In the genomic region with DNA sequence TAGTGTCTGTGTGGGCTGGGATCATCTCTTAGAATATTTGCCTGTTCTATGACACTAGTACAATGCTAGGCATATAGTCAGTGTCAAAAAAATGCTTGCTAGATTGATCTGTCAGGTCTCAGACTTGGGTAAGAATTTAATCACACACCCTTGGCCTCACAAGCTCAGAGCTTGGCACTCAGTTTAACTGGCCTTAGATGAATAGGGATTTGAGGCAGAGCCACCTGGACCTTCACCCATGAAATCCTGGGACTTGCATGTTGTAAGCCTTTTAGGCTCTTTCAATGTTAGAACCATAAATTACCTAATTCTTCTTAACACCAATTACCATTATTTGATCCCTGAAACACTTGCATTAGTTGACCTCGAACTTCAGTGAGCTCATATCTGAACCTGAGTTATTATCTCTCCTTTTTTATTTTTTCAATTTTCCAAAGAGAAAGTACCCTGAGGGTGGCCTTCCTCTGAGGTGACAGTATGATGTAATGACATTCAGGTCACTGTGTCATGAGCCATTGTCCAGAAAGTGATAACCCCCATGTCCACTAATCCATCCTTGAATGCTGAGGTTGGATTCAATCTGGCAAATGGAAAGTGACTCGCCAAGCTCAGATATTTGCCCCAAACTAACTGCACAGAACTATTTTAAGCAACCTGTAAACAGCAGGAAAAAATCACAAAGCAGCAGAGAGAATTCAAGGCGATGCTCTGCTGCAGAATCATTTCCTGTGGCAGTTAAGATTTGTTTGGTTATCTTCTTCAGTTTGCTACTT, we compare ENCODE assay signal across 17 cellular contexts.
DNase-seq lines count a peak whose midpoint lies in the region; ATAC-seq, FAIRE-seq and TF ChIP-seq lines count a peak whose summit lies in the region.
"Had no signal": no experiment of that assay in that cellular context is flagged by ENCODE, and none has a peak within 500 bp of the region (broad histone marks: within the 10 kb centered on the region; RNA-seq: fewer than 3 reads in every experiment).

No MANE protein-coding gene starts in this region.

- no peak for ATAC-seq in HG03571 (IDR thresholded peaks at IDR 0.05; ENCODE audit: unreplicated experiment)

- H3K36me3 Mint-ChIP-seq in neural crest cell (ENCODE audit: low read depth): peaks cover 3% of the 10 kb centered on the region
- H3K36me3 Mint-ChIP-seq: IgD-negative memory B cell had no signal

- H3K9me3 Mint-ChIP-seq in neural crest cell: peaks cover 9% of the 10 kb centered on the region

- H3K4me3 ChIP-seq in foreskin fibroblast (ENCODE audit: low read depth in 1 of 2, low read length in 2 of 2) (no peak overlapping the region), adrenal gland (no peak overlapping the region), esophagus muscularis mucosa (no peak overlapping the region)

- peak overlapping the region in 1 of 5 donors; percentile 20 for H3K27ac ChIP-seq in adrenal gland
- no peak overlapping the region for H3K27ac ChIP-seq in esophagus muscularis mucosa (replicated peaks in 1 of 4)

- peak; percentile 45 for FAIRE-seq in GM12891 (lab: Jason Lieb, UNC)
- FAIRE-seq: GM19239 had no signal

- H3K4me1 Mint-ChIP-seq in neural crest cell: peaks cover 62% of the 10 kb centered on the region
- H3K4me1 Mint-ChIP-seq: IgD-negative memory B cell had no signal

- H3K4me1 ChIP-seq in adrenal gland (replicated peaks in 1 of 2) (no peaks in the 10 kb centered on the region), esophagus muscularis mucosa (peaks cover 5 to 35% (median 27%) of the 10 kb centered on the region in 4 donors)

- no peaks in the 10 kb centered on the region for H3K36me3 ChIP-seq in adrenal gland (replicated peaks in 1 of 2)
- no peaks in the 10 kb centered on the region for H3K36me3 ChIP-seq in esophagus muscularis mucosa

- TF ChIP-seq CTCF in foreskin fibroblast (IDR thresholded peaks at IDR 0.05; ENCODE audit: low read depth, low read length) (no peak), neural crest cell (conservative IDR thresholded peaks at IDR 0.05) (no peak), adrenal gland (IDR thresholded peaks at IDR 0.05) (no peak), esophagus muscularis mucosa (IDR thresholded peaks at IDR 0.05) (no peak)

- no peaks in the 10 kb centered on the region for H3K27me3 Mint-ChIP-seq in neural crest cell (ENCODE audit: low read depth)
- H3K27me3 Mint-ChIP-seq: IgD-negative memory B cell had no signal

- WGBS in adrenal gland, 4 donors: 19 to 29% (median 22%) methylated on average over 3 of the region's 3 CpGs
- 61% methylated on average over 3 of the region's 3 CpGs for WGBS in esophagus muscularis mucosa

- no peak for TF ChIP-seq EP300 in esophagus muscularis mucosa (IDR thresholded peaks at IDR 0.05)

- intact Hi-C loops in adrenal gland (cut with DNase I): no loop called here
- intact Hi-C loops in esophagus muscularis mucosa (cut with DNase I): no loop called here

- TF ChIP-seq POLR2A in GM12891 (IDR thresholded peaks at IDR 0.05; ENCODE audit: low read depth, low read length) (no peak), adrenal gland (IDR thresholded peaks at IDR 0.05) (no peak), esophagus muscularis mucosa (IDR thresholded peaks at IDR 0.05; ENCODE audit: low read depth) (no peak)

- H3K27me3 ChIP-seq in adrenal gland (no peaks in the 10 kb centered on the region), esophagus muscularis mucosa (no peaks in the 10 kb centered on the region)

- H3K27ac Mint-ChIP-seq in neural crest cell (ENCODE audit: unreplicated experiment): peak overlapping the region; percentile 72
- H3K27ac Mint-ChIP-seq: IgD-negative memory B cell had no signal

- no peaks in the 10 kb centered on the region for H3K9me3 ChIP-seq in adrenal gland (replicated peaks in 1 of 3)
- H3K9me3 ChIP-seq in esophagus muscularis mucosa: no peaks in the 10 kb centered on the region

- H3K4me3 Mint-ChIP-seq in neural crest cell: no peak overlapping the region
- H3K4me3 Mint-ChIP-seq: IgD-negative memory B cell had no signal

- DNase-seq in GM12891 (ENCODE audit: insufficient read length, low spot score) (no peak), amniotic epithelial cell (ENCODE audit: low read depth) (peak; percentile 9), foreskin fibroblast (peak; percentile 4 to 5), neural crest cell (ENCODE audit: low read depth, low spot score) (no peak), adrenal gland (no peak), esophagus muscularis mucosa (ENCODE audit: extremely low spot score) (no peak), anterior cingulate cortex (lab: John Stamatoyannopoulos, UW) (no peak)
- DNase-seq: COR-L47, DMS153, EL, NCI-H1105 treated with DMSO at 0.1 percent for 48 hours, NCI-H187, NCI-H226, RPMI8226 had no signal

TF ChIP-seq in GM12891, 5 proteins besides CTCF, POLR2A, EP300 and RAD21:
- no peak for TF ChIP-seq PAX5 (IDR thresholded peaks at IDR 0.05; ENCODE audit: insufficient read depth, low read length, severe bottlenecking)

Comparison
In these comparisons a context has a peak if more than half of its experiments do, and no peak if none do; other contexts are left out.
1. DNase-seq: peak in amniotic epithelial cell (single experiment) and foreskin fibroblast (2 of 2); none in GM12891 (single experiment), neural crest cell (single experiment), adrenal gland (0 of 7), esophagus muscularis mucosa (single experiment) and anterior cingulate cortex (0 of 58).